In genomic region chr4:155143512-155143911, GRCh38 we compare ENCODE assay signal across 13 cellular contexts.
"Had no signal": no experiment of that assay in that cellular context is flagged by ENCODE, and none has a peak within 500 bp of the region (broad histone marks: within the 10 kb centered on the region; RNA-seq: fewer than 3 reads in every experiment).

No MANE protein-coding gene starts in this region.

- ATAC-seq: left ventricle myocardium superior; mucosa of descending colon; naive thymus-derived CD4-positive, alpha-beta T cell; stimulated activated memory B cell treated with anti-CD40 and anti-IgM and Interleukin-4, amounts not matched to agents 10 μg/mL and 1 μg/mL and 100 μg/mL, for 72 hours had no signal

- DNase-seq: activated CD4-positive, CD25-positive, alpha-beta regulatory T cell treated with anti-CD3 and anti-CD28 coated beads, Interleukin-2, amount 50 U/mL, for 72 hours; activated naive CD8-positive, alpha-beta T cell treated with anti-CD3 and anti-CD28 coated beads for 36 hours; kidney; left ventricle myocardium superior; mucosa of descending colon; naive thymus-derived CD4-positive, alpha-beta T cell; stimulated activated CD4-positive, alpha-beta T cell treated with anti-CD3 and anti-CD28 coated beads, Interleukin-2, amount 100 ng/mL, for 48 hours; thyroid gland had no signal

- H3K27ac ChIP-seq: coronary artery, esophagus muscularis mucosa, hepatocyte, parathyroid adenoma, thyroid gland had no signal

- H3K27me3 ChIP-seq: esophagus muscularis mucosa, hepatocyte, thyroid gland had no signal

- H3K9me3 ChIP-seq: esophagus muscularis mucosa, mucosa of descending colon, thyroid gland had no signal

- FAIRE-seq: kidney had no signal

- H3K4me3 ChIP-seq: coronary artery, esophagus muscularis mucosa, hepatocyte, mucosa of descending colon, thyroid gland had no signal

- H3K4me1 ChIP-seq: esophagus muscularis mucosa, parathyroid adenoma, thyroid gland had no signal

- H3K36me3 ChIP-seq: esophagus muscularis mucosa, thyroid gland had no signal
